In genomic region chr4:121799888-121800501, GRCh38 we compare ENCODE assay signal across 10 cellular contexts. TPM values are rescaled to one million over a fixed set of nuclear protein-coding genes. Genes with fewer than 3 reads are reported as not detected.
DNase-seq lines count a peak whose midpoint lies in the region; ATAC-seq and TF ChIP-seq lines count a peak whose summit lies in the region.
"Had no signal": no experiment of that assay in that cellular context is flagged by ENCODE, and none has a peak within 500 bp of the region (broad histone marks: within the 10 kb centered on the region; RNA-seq: fewer than 3 reads in every experiment).

No MANE protein-coding gene starts in this region.

- no peaks in the 10 kb centered on the region for H3K9me3 ChIP-seq in left lung

- peaks cover 21% of the 10 kb centered on the region for H3K36me3 Mint-ChIP-seq in T-helper 2 cell treated with Interferon-gamma antibody and Interleukin-4, amounts not matched to agents 5 μg/mL and 100 μg/mL, for 36 hours (ENCODE audit: low read depth)
- H3K36me3 Mint-ChIP-seq in T-cell: peaks cover 13% of the 10 kb centered on the region
- peaks cover 4 to 5% of the 10 kb centered on the region in 2 donors for H3K36me3 Mint-ChIP-seq in stimulated activated naive B cell treated with anti-CD40 and anti-IgM and Interleukin-4, amounts not matched to agents 10 μg/mL and 1 μg/mL and 100 μg/mL, for 72 hours

- POLR2A ChIA-PET in T-cell (lab: Charles Lee): interaction anchor here (0.8 to 1.0 kb wide), 2 partner anchors 25 to 34 kb away, joined by 3 read pairs; no protein-coding TSS in a partner anchor

- H3K27me3 Mint-ChIP-seq in T-helper 2 cell treated with Interferon-gamma antibody and Interleukin-4, amounts not matched to agents 5 μg/mL and 100 μg/mL, for 36 hours (ENCODE audit: low read depth): no peaks in the 10 kb centered on the region
- H3K27me3 Mint-ChIP-seq in T-cell: no peaks in the 10 kb centered on the region
- peaks cover under 1 to 7% of the 10 kb centered on the region in 2 donors for H3K27me3 Mint-ChIP-seq in stimulated activated naive B cell treated with anti-CD40 and anti-IgM and Interleukin-4, amounts not matched to agents 10 μg/mL and 1 μg/mL and 100 μg/mL, for 72 hours

- peak overlapping the region in 1 of 2 donors; percentile 88 for H3K4me3 ChIP-seq in left lung

- H3K4me1 Mint-ChIP-seq in T-helper 2 cell treated with Interferon-gamma antibody and Interleukin-4, amounts not matched to agents 5 μg/mL and 100 μg/mL, for 36 hours (ENCODE audit: low read depth): peaks cover 46% of the 10 kb centered on the region
- H3K4me1 Mint-ChIP-seq in T-cell: peaks cover 47 to 53% (median 53%) of the 10 kb centered on the region in 3 donors
- peaks cover 9 to 30% of the 10 kb centered on the region in 2 donors for H3K4me1 Mint-ChIP-seq in stimulated activated naive B cell treated with anti-CD40 and anti-IgM and Interleukin-4, amounts not matched to agents 10 μg/mL and 1 μg/mL and 100 μg/mL, for 72 hours

- peaks cover 0 to 24% of the 10 kb centered on the region in 2 donors for H3K36me3 ChIP-seq in left lung

- ATAC-seq in T-cell (replicated peaks in 1 of 4): no peak
- peak; percentile 64 for ATAC-seq in left lung
- no peak for ATAC-seq in stimulated activated naive B cell treated with anti-CD40 and anti-IgM and Interleukin-4, amounts not matched to agents 10 μg/mL and 1 μg/mL and 100 μg/mL, for 72 hours (replicated peaks)

- no peak for TF ChIP-seq CTCF in left lung (IDR thresholded peaks at IDR 0.05)

- H3K4me3 Mint-ChIP-seq in T-helper 2 cell treated with Interferon-gamma antibody and Interleukin-4, amounts not matched to agents 5 μg/mL and 100 μg/mL, for 36 hours: peak overlapping the region; percentile 87
- H3K4me3 Mint-ChIP-seq in T-cell: peak overlapping the region; percentile 89 to 98 (median 94)
- no peak overlapping the region for H3K4me3 Mint-ChIP-seq in stimulated activated naive B cell treated with anti-CD40 and anti-IgM and Interleukin-4, amounts not matched to agents 10 μg/mL and 1 μg/mL and 100 μg/mL, for 72 hours

- DNase-seq in T-helper 2 cell treated with Interferon-gamma antibody and Interleukin-4, amounts not matched to agents 5 μg/mL and 100 μg/mL, for 36 hours (ENCODE audit: low spot score): no peak
- DNase-seq in T-helper 2 cell (no peak), T-cell (no peak), left lung (no peak), NCI-H1694 (lab: John Stamatoyannopoulos, UW) (no peak), NCI-H748 (lab: John Stamatoyannopoulos, UW; ENCODE audit: unreplicated experiment) (no peak), mesenteric fat pad (ENCODE audit: low spot score) (no peak)
- DNase-seq in stimulated activated naive B cell treated with anti-CD40 and anti-IgM and Interleukin-4, amounts not matched to agents 10 μg/mL and 1 μg/mL and 100 μg/mL, for 72 hours: no peak
- DNase-seq: NCI-H1694 treated with DMSO at 0.1 percent for 48 hours, SIG-M5 had no signal

- peaks cover 4 to 27% of the 10 kb centered on the region in 2 donors for H3K4me1 ChIP-seq in left lung

- CTCF ChIA-PET in T-cell (lab: Charles Lee): interaction anchor here (0.7 to 1.0 kb wide), 2 partner anchors 13 to 21 kb away, joined by 3 read pairs; no protein-coding TSS in a partner anchor

- H3K27ac Mint-ChIP-seq in T-helper 2 cell treated with Interferon-gamma antibody and Interleukin-4, amounts not matched to agents 5 μg/mL and 100 μg/mL, for 36 hours: peak overlapping the region; percentile 93
- H3K27ac Mint-ChIP-seq in T-cell: peak overlapping the region; percentile 99 to 100
- H3K27ac Mint-ChIP-seq in stimulated activated naive B cell treated with anti-CD40 and anti-IgM and Interleukin-4, amounts not matched to agents 10 μg/mL and 1 μg/mL and 100 μg/mL, for 72 hours: peak overlapping the region; percentile 66

- no peaks in the 10 kb centered on the region for H3K27me3 ChIP-seq in left lung

- H3K27ac ChIP-seq in left lung: peak overlapping the region; percentile 91 to 97

- H3K9me3 Mint-ChIP-seq in T-helper 2 cell treated with Interferon-gamma antibody and Interleukin-4, amounts not matched to agents 5 μg/mL and 100 μg/mL, for 36 hours: no peaks in the 10 kb centered on the region
- H3K9me3 Mint-ChIP-seq in T-cell: no peaks in the 10 kb centered on the region
- no peaks in the 10 kb centered on the region for H3K9me3 Mint-ChIP-seq in stimulated activated naive B cell treated with anti-CD40 and anti-IgM and Interleukin-4, amounts not matched to agents 10 μg/mL and 1 μg/mL and 100 μg/mL, for 72 hours

- intact Hi-C loops in left lung (cut with DNase I): no loop called here

RNA-seq across cellular contexts. Expression of gene EXOSC9, which starts 1.1 kb away (rescaled TPM):
- total RNA-seq in T-cell (10 to 100 TPM; 32.2 to 57.7 (median 36.4) TPM), left lung (10 to 100 TPM; 13.5 to 20.4 TPM), mesenteric fat pad (10.7 TPM)

RNA-seq across cellular contexts. Expression of gene CCNA2, which starts 23.7 kb away (rescaled TPM):
- total RNA-seq in T-cell (1 to 10 TPM in 4 of 5 donors, under 1 TPM in 1; 0.72 to 2.0 (median 1.5) TPM), left lung (1 to 10 TPM; 3.5 to 8.1 TPM), mesenteric fat pad (0.39 TPM)

RNA-seq across cellular contexts. Expression of gene SMIM43, which starts 35.0 kb away (rescaled TPM):
- under 1 TPM in 1 of 5 donors, not detected in 4; 0.43 TPM for total RNA-seq in T-cell
- 1 to 10 TPM in 1 of 2 donors, not detected in 1; 1.0 TPM for total RNA-seq in left lung
- not detected for total RNA-seq in mesenteric fat pad

Comparison
In these comparisons a context has a peak if more than half of its experiments do, and no peak if none do; other contexts are left out.
1. H3K4me3 Mint-ChIP-seq: peak in T-helper 2 cell treated with Interferon-gamma antibody and Interleukin-4, amounts not matched to agents 5 μg/mL and 100 μg/mL, for 36 hours (single experiment) and T-cell (3 of 3); none in stimulated activated naive B cell treated with anti-CD40 and anti-IgM and Interleukin-4, amounts not matched to agents 10 μg/mL and 1 μg/mL and 100 μg/mL, for 72 hours (0 of 2).
2. Peak in every context shown above with its lines, with median percentiles within 50 percentile points of each other: H3K27ac Mint-ChIP-seq.